In the genomic region with DNA sequence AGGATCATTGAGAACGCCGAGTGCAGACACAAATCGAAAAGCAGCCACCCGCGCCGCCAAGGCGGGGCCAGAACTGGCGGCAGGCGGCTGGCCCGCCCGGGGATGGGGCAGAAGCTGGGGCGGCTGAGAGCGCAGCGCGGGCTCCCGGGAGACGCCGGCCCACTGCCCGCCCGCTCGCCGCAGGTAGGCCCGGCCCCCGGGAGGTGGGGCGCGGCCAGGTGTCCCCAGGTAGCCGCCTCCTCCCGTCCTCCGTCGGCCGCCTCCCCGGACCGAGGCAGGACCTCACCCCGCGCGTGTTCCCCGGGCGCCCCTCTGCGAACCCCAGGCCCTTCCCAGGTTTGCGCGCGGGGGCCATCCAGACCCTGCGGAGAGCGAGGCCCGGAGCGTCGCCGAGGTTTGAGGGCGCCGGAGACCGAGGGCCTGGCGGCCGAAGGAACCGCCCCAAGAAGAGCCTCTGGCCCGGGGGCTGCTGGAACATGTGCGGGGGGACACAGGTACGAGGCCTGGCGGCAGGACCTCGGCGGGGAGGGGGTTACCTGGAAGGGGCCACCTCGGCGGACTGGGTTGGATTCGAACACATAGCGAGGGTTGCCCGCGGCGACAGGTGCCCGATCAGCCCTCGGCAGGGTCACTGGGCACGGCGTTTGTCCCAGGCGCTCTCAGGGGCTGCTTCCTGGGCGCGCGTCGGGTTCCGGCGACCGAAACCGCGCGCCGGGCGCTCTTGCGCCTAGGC, we compare ENCODE assay signal across 8 cellular contexts. TPM values are rescaled to one million over a fixed set of nuclear protein-coding genes. Genes with fewer than 3 reads are reported as not detected.
DNase-seq lines count a peak whose midpoint lies in the region; ATAC-seq and TF ChIP-seq lines count a peak whose summit lies in the region.

A gene (plus strand): TSS at position 248 of the 733 bp plus-strand sequence. CDS start 603 bp downstream, outside the sequence.

- H3K27ac ChIP-seq in AG04450 (ENCODE audit: low read depth, low read length) (no peak within 1 kb of the TSS), neural cell (ENCODE audit: low read length) (no peak within 1 kb of the TSS), urinary bladder (ENCODE audit: low read depth) (peak within 1 kb of the TSS; percentile 80)

- H3K9ac ChIP-seq in neural cell (ENCODE audit: low read length), result peak within 1 kb of the TSS; percentile 5

- H4K20me1 ChIP-seq in neural cell (ENCODE audit: insufficient read depth), result no peaks in the 10 kb centered on the region

- no peak for TF ChIP-seq RAD21 in neural cell (conservative IDR thresholded peaks at IDR 0.05)

- TF ChIP-seq EP300 in neural cell (conservative IDR thresholded peaks at IDR 0.05; ENCODE audit: poor library complexity, severe bottlenecking), result no peak

- H3K4me1 ChIP-seq in urinary bladder (ENCODE audit: insufficient read depth), result no peaks in the 10 kb centered on the region

- POLR2A ChIA-PET in AG04450 (lab: Yijun Ruan, JAX), result no interaction called here

- H3K4me2 ChIP-seq in neural cell (ENCODE audit: low read length), result no peak within 1 kb of the TSS

- WGBS in urinary bladder, result 2% methylated on average over 85 of the region's 85 CpGs

- H3K9me2 ChIP-seq in neural cell (ENCODE audit: insufficient read depth, low read length), result no peaks in the 10 kb centered on the region

- no peak within 1 kb of the TSS for H2AFZ ChIP-seq in neural cell (ENCODE audit: low read depth, low read length)

- TF ChIP-seq CTCF in AG04450 (IDR thresholded peaks at IDR 0.05; ENCODE audit: low read depth, low read length), result no peak
- no peak for TF ChIP-seq CTCF in foreskin fibroblast (IDR thresholded peaks at IDR 0.05; ENCODE audit: low read depth, low read length)
- no peak for TF ChIP-seq CTCF in neural cell (IDR thresholded peaks at IDR 0.05; ENCODE audit: poor library complexity, severe bottlenecking)

- H3F3A ChIP-seq in neural cell (ENCODE audit: insufficient read depth, low read length, poor library complexity, severe bottlenecking), result no peaks in the 10 kb centered on the region

- H3K27me3 ChIP-seq in AG04450 (ENCODE audit: control insufficient read depth, insufficient read depth, low read length) (peaks cover 32% of the 10 kb centered on the region), neural cell (ENCODE audit: insufficient read depth, low read depth, low read length) (peaks cover 40% of the 10 kb centered on the region)

- H3K4me3 ChIP-seq in AG04450 (ENCODE audit: low read depth, low read length), result peak within 1 kb of the TSS; percentile 61
- peak within 1 kb of the TSS; percentile 44 to 65 for H3K4me3 ChIP-seq in foreskin fibroblast (ENCODE audit: low read depth in 1 of 2, low read length in 2 of 2)
- peak within 1 kb of the TSS; percentile 65 for H3K4me3 ChIP-seq in neural cell (ENCODE audit: low read length)
- peak within 1 kb of the TSS; percentile 52 for H3K4me3 ChIP-seq in urinary bladder (ENCODE audit: low read depth, low read length)

- DNase-seq in AG04450 (ENCODE audit: low read depth, low spot score) (no peak), NCI-H146 treated with DMSO at 0.1 percent for 48 hours (lab: John Stamatoyannopoulos, UW; ENCODE audit: unreplicated experiment) (peak; percentile 33), foreskin fibroblast (peak; percentile 10 to 60)
- DNase-seq in activated CD8-positive, alpha-beta memory T cell treated with anti-CD3 and anti-CD28 coated beads for 48 hours (ENCODE audit: low read depth in 2 of 3, low spot score in 2 of 3), result peak; percentile 3 to 20 (median 9)

- CTCF ChIA-PET in AG04450 (lab: Charles Lee), result no interaction called here

- ATAC-seq in GM18502 (IDR thresholded peaks at IDR 0.05; ENCODE audit: poor library complexity, unreplicated experiment) (peak; percentile 87), HG02763 (IDR thresholded peaks at IDR 0.05; ENCODE audit: unreplicated experiment) (peak; percentile 75)

- H3K79me2 ChIP-seq in neural cell (replicated peaks; ENCODE audit: insufficient read depth, low read length), result no peaks in the 10 kb centered on the region

- H3K9me3 ChIP-seq in AG04450 (ENCODE audit: control insufficient read depth, insufficient read depth, low read length) (no peaks in the 10 kb centered on the region; the same call in 1 of the 2 replicates), neural cell (ENCODE audit: low read length) (no peaks in the 10 kb centered on the region)

- no peaks in the 10 kb centered on the region for H3K36me3 ChIP-seq in neural cell (ENCODE audit: insufficient read depth, low read length)
- H3K36me3 ChIP-seq in urinary bladder (ENCODE audit: insufficient read depth), result no peaks in the 10 kb centered on the region

TF ChIP-seq in neural cell, 6 proteins besides CTCF, POLR2A, EP300 and RAD21:
- TF ChIP-seq POLR2AphosphoS5 (IDR thresholded peaks at IDR 0.05) (no peak), TAF1 (IDR thresholded peaks at IDR 0.05; ENCODE audit: low read depth) (no peak)

RNA-seq across cellular contexts. Expression of the gene that starts here (rescaled TPM):
- not detected in 2 replicates for polyA plus RNA-seq in AG04450 (2011; rRNA removed)
- not detected in 2 replicates for polyA minus RNA-seq in AG04450 (2011; rRNA and poly(A)+ RNA removed)
- not detected in 2 replicates for polyA plus RNA-seq in neural cell
- polyA minus RNA-seq in neural cell, result under 0.01 TPM in 1 of 2 replicates, not detected in the other
- total RNA-seq in urinary bladder, result 5.1 TPM
- 2.1 TPM for polyA plus RNA-seq in urinary bladder
